1 cellular context compared by ENCODE assay signal in genomic region chr6:103122766-103123601, GRCh38.
TF ChIP-seq lines count a peak whose summit lies in the region.

No MANE protein-coding gene starts in this region.

TF ChIP-seq in K562, 482 proteins besides CTCF, POLR2A, EP300 and RAD21 (continued from another document):
- TF ChIP-seq E2F1 (CRISPR knock-in tag; IDR thresholded peaks at IDR 0.05) (no peak), ZBTB17 (CRISPR knock-in tag; IDR thresholded peaks at IDR 0.05) (no peak), ZNF318 (IDR thresholded peaks at IDR 0.05; ENCODE audit: borderline replicate concordance in 1 of 2, low read depth in 1 of 2) (no peak), HEY1 (CRISPR knock-in tag; IDR thresholded peaks at IDR 0.05; ENCODE audit: borderline replicate concordance) (no peak), CBX8 (IDR thresholded peaks at IDR 0.05; ENCODE audit: borderline replicate concordance, extremely low read depth, low read depth, low read length, poor library complexity, severe bottlenecking) (no peak), ZFP1 (CRISPR knock-in tag; IDR thresholded peaks at IDR 0.05) (no peak), GMEB1 (CRISPR knock-in tag; IDR thresholded peaks at IDR 0.05) (no peak), KAT7 (CRISPR knock-in tag; IDR thresholded peaks at IDR 0.05; ENCODE audit: borderline replicate concordance) (no peak), ZFP36 (IDR thresholded peaks at IDR 0.05; ENCODE audit: low read depth, low read length, partially characterized antibody) (no peak), ZNF232 (CRISPR knock-in tag; IDR thresholded peaks at IDR 0.05) (no peak), MED1 (CRISPR knock-in tag; IDR thresholded peaks at IDR 0.05; ENCODE audit: borderline replicate concordance) (no peak), NR3C1 (CRISPR knock-in tag; IDR thresholded peaks at IDR 0.05) (no peak)
TF ChIP-seq in K562: peak in this region for 0.
